8 cellular contexts compared by ENCODE assay signal in the genomic region with DNA sequence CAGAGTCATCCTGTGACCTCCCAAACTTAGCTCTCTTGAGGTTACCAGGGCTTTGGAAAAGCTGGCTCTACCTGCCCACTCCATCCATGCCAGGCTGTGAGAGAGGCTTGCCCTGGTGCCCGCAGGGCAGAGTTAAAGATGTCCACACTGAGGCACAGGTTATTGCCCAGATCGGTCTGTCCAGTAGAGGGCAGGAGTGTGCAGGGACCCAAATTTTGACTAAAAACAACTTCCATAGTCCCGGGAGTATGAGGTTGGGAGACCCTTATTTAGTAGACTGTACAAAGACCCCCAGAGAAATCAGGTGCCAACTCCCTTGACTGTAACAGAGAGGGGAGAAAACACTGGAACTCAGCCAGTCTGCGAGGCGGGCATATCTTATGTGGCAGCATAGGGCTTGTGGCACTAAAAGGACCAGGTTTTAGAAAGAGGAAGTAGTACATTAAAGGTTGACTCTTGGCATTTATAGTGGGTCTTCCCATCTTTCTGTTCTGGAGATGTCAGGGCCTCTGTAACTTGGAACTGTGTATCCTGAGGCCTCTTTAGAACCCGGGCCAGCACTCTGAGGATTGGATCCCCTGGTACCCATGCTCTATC.
DNase-seq lines count a peak whose midpoint lies in the region; ATAC-seq and TF ChIP-seq lines count a peak whose summit lies in the region.

No MANE protein-coding gene starts in this region.

- TF ChIP-seq POLR2A in NB4 (IDR thresholded peaks at IDR 0.05; ENCODE audit: extremely low read depth, insufficient read length): no peak

- H3K4me3 ChIP-seq in NB4 (ENCODE audit: low read depth, low read length): peak overlapping the region; percentile 1

- DNase-seq in ELR (ENCODE audit: low read depth): peak; percentile 25
- peak; percentile 55 for DNase-seq in NB4 (ENCODE audit: low read depth)
- DNase-seq in activated T-cell treated with anti-CD3 and anti-CD28 coated beads for 48 hours (ENCODE audit: low read depth): peak; percentile 39
- peak; percentile 66 for DNase-seq in germinal center (ENCODE audit: low spot score)
- peak; percentile 33 for DNase-seq in stimulated activated CD4-positive, alpha-beta T cell treated with anti-CD3 and anti-CD28 coated beads, Interleukin-1b, Interleukin-23, amount 100 ng/mL, for 48 hours
- DNase-seq in NCI-H2171 (lab: John Stamatoyannopoulos, UW): no peak
- no peak for DNase-seq in retina

- peak; percentile 95 for TF ChIP-seq CTCF in NB4 (IDR thresholded peaks at IDR 0.05; ENCODE audit: low read depth, low read length)

- no peak for ATAC-seq in GM19395 (IDR thresholded peaks at IDR 0.05; ENCODE audit: unreplicated experiment)

Comparison
In these comparisons a context has a peak if more than half of its experiments do, and no peak if none do; other contexts are left out.
1. DNase-seq: peak in ELR (single experiment), NB4 (single experiment), activated T-cell treated with anti-CD3 and anti-CD28 coated beads for 48 hours (single experiment), germinal center (single experiment) and stimulated activated CD4-positive, alpha-beta T cell treated with anti-CD3 and anti-CD28 coated beads, Interleukin-1b, Interleukin-23, amount 100 ng/mL, for 48 hours (single experiment); none in NCI-H2171 (single experiment) and retina (single experiment).